ENCODE assay signal across 8 cellular contexts in genomic region chr2:207617011-207617671, GRCh38. TPM values are rescaled to one million over a fixed set of nuclear protein-coding genes. Genes with fewer than 3 reads are reported as not detected.
DNase-seq lines count a peak whose midpoint lies in the region; ATAC-seq and TF ChIP-seq lines count a peak whose summit lies in the region.

No MANE protein-coding gene starts in this region.

- H3K4me3 ChIP-seq in gastroesophageal sphincter, result no peak overlapping the region
- no peak overlapping the region for H3K4me3 ChIP-seq in rectal smooth muscle tissue (ENCODE audit: low read length)

- H3K36me3 ChIP-seq in gastroesophageal sphincter, result peaks cover 0 to 44% of the 10 kb centered on the region in 2 donors
- H3K36me3 ChIP-seq in rectal smooth muscle tissue (ENCODE audit: control insufficient read depth, insufficient read depth, low read length), result peaks cover 3% of the 10 kb centered on the region

- H3K36me3 Mint-ChIP-seq in activated T-cell treated with anti-CD3 and anti-CD28 coated beads, Interleukin-2, amount 50 U/mL, for 24 hours (ENCODE audit: low read depth), result peaks cover 89% of the 10 kb centered on the region

- H3K27me3 Mint-ChIP-seq in activated T-cell treated with anti-CD3 and anti-CD28 coated beads, Interleukin-2, amount 50 U/mL, for 24 hours, result no peaks in the 10 kb centered on the region

- POLR2A ChIA-PET in GM10248 (lab: Yijun Ruan, JAX), result no interaction called here

- TF ChIP-seq POLR2A in gastroesophageal sphincter (IDR thresholded peaks at IDR 0.05), result no peak

- TF ChIP-seq CTCF in gastroesophageal sphincter (IDR thresholded peaks at IDR 0.05), result no peak
- no peak for TF ChIP-seq CTCF in GM10248 (IDR thresholded peaks at IDR 0.05; ENCODE audit: control extremely low read depth, extremely low read depth, low read depth, missing control alignments)

- no peak overlapping the region for H3K9ac ChIP-seq in rectal smooth muscle tissue (ENCODE audit: low read length)

- H3K27ac Mint-ChIP-seq in activated T-cell treated with anti-CD3 and anti-CD28 coated beads, Interleukin-2, amount 50 U/mL, for 24 hours, result no peak overlapping the region

- TF ChIP-seq EP300 in gastroesophageal sphincter (IDR thresholded peaks at IDR 0.05), result no peak

- H3K9me3 ChIP-seq in gastroesophageal sphincter, result no peaks in the 10 kb centered on the region

- no peak overlapping the region for H3K4me3 Mint-ChIP-seq in activated T-cell treated with anti-CD3 and anti-CD28 coated beads, Interleukin-2, amount 50 U/mL, for 24 hours

- peaks cover 37% of the 10 kb centered on the region for H3K4me1 Mint-ChIP-seq in activated T-cell treated with anti-CD3 and anti-CD28 coated beads, Interleukin-2, amount 50 U/mL, for 24 hours (ENCODE audit: low read depth)

- peak overlapping the region; percentile 48 to 88 (median 80) for H3K27ac ChIP-seq in gastroesophageal sphincter
- H3K27ac ChIP-seq in rectal smooth muscle tissue (ENCODE audit: low read depth, low read length), result peak overlapping the region; percentile 79

- DNase-seq in GM04504 (ENCODE audit: low read depth) (peak; percentile 73), T1000 (lab: John Stamatoyannopoulos, UW) (peak; percentile 31), NCI-H146 treated with DMSO at 0.1 percent for 48 hours (lab: John Stamatoyannopoulos, UW; ENCODE audit: unreplicated experiment) (no peak), GM10248 (ENCODE audit: extremely low spot score) (no peak)
- no peak for DNase-seq in activated T-cell treated with anti-CD3 and anti-CD28 coated beads, Interleukin-2, amount 50 U/mL, for 24 hours
- DNase-seq in activated T-cell treated with anti-CD3 and anti-CD28 coated beads, Interleukin-2, amount 50 U/mL, for 48 hours, result no peak

- H3K27me3 ChIP-seq in gastroesophageal sphincter (no peaks in the 10 kb centered on the region), rectal smooth muscle tissue (ENCODE audit: control insufficient read depth, insufficient read depth, low read length) (no peaks in the 10 kb centered on the region)

- peak; percentile 75 for ATAC-seq in gastroesophageal sphincter

- 0 to 38% methylated on average over 2 to 6 of the region's 6 CpGs for WGBS in gastroesophageal sphincter (ENCODE audit: low coverage in 1 of 2), 2 donors

- CTCF ChIA-PET in GM10248 (lab: Yijun Ruan, JAX), result interaction anchor here (1.1 kb wide), 2 partner anchors 9 to 20 kb away, joined by 4 to 5 read pairs; partner anchors contain the start of gene METTL21A

- H3K4me1 ChIP-seq in gastroesophageal sphincter, result peaks cover 0 to 27% (median 3%) of the 10 kb centered on the region in 3 donors
- H3K4me1 ChIP-seq in rectal smooth muscle tissue (ENCODE audit: control insufficient read depth, insufficient read depth, low read length), result peaks cover 11% of the 10 kb centered on the region

- no peaks in the 10 kb centered on the region for H3K9me3 Mint-ChIP-seq in activated T-cell treated with anti-CD3 and anti-CD28 coated beads, Interleukin-2, amount 50 U/mL, for 24 hours

RNA-seq across cellular contexts. Expression of gene METTL21A, which starts 8.1 kb away (rescaled TPM):
- total RNA-seq in gastroesophageal sphincter, result 10 to 100 TPM in 2 of 4 donors, 1 to 10 TPM in 2; 7.9 to 24.2 (median 14.3) TPM

Comparison
In these comparisons a context has a peak if more than half of its experiments do, and no peak if none do; other contexts are left out.
1. DNase-seq: peak in GM04504 (single experiment) and T1000 (single experiment); none in NCI-H146 treated with DMSO at 0.1 percent for 48 hours (single experiment), activated T-cell treated with anti-CD3 and anti-CD28 coated beads, Interleukin-2, amount 50 U/mL, for 24 hours (single experiment), activated T-cell treated with anti-CD3 and anti-CD28 coated beads, Interleukin-2, amount 50 U/mL, for 48 hours (0 of 2) and GM10248 (single experiment).